Comparison of ENCODE assay signal across 2 cellular contexts in the genomic region with DNA sequence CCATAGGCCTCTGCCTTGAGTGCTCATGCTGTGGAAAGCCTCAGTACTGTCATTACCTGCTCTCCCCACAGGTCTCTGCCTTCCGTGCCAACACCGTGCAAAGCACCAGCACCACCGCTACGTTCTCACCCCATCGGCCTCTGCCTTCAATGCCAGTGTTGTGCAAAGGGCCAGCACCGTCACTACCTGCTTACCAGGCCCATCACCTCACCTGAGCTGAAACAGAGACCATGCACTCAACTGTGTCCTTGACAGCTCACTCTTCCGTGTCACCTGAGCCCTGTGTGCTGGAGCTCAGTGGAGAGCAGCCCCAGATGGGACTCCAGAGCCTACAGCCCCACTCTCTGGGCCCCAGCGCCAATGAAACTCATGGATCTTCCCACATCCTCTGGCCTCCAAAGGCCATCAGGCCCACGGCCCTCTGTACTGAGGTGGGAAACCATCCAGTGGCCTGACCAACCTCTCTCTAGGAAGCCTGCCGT.
TF ChIP-seq lines count a peak whose summit lies in the region.

No MANE protein-coding gene starts in this region.

TF ChIP-seq in HepG2, 621 proteins besides CTCF, POLR2A, EP300 and RAD21:
- TF ChIP-seq AGO2 (optimal IDR thresholded peaks at IDR 0.05; ENCODE audit: low read depth, low read length) (peak; percentile 23), ZNF180 (CRISPR knock-in tag; IDR thresholded peaks at IDR 0.05; ENCODE audit: borderline replicate concordance, low read depth) (no peak), FOXO1 (CRISPR knock-in tag; IDR thresholded peaks at IDR 0.05) (no peak), ZNF547 (CRISPR knock-in tag; IDR thresholded peaks at IDR 0.05) (no peak), HNRNPL (IDR thresholded peaks at IDR 0.05; ENCODE audit: low read depth, low read length) (no peak), RBM22 (optimal IDR thresholded peaks at IDR 0.05; ENCODE audit: low read length) (peak; percentile 17), SYNCRIP (IDR thresholded peaks at IDR 0.05; ENCODE audit: insufficient read depth, low read depth, low read length) (no peak)

TF ChIP-seq in GM23338, 12 proteins besides CTCF, POLR2A, EP300 and RAD21 (continued from another document):
- TF ChIP-seq CREB1 (CRISPR knock-in tag; IDR thresholded peaks at IDR 0.05; ENCODE audit: low read depth) (no peak), NANOG (IDR thresholded peaks at IDR 0.05; ENCODE audit: borderline replicate concordance) (no peak)
- TF ChIP-seq, protein P1, sequence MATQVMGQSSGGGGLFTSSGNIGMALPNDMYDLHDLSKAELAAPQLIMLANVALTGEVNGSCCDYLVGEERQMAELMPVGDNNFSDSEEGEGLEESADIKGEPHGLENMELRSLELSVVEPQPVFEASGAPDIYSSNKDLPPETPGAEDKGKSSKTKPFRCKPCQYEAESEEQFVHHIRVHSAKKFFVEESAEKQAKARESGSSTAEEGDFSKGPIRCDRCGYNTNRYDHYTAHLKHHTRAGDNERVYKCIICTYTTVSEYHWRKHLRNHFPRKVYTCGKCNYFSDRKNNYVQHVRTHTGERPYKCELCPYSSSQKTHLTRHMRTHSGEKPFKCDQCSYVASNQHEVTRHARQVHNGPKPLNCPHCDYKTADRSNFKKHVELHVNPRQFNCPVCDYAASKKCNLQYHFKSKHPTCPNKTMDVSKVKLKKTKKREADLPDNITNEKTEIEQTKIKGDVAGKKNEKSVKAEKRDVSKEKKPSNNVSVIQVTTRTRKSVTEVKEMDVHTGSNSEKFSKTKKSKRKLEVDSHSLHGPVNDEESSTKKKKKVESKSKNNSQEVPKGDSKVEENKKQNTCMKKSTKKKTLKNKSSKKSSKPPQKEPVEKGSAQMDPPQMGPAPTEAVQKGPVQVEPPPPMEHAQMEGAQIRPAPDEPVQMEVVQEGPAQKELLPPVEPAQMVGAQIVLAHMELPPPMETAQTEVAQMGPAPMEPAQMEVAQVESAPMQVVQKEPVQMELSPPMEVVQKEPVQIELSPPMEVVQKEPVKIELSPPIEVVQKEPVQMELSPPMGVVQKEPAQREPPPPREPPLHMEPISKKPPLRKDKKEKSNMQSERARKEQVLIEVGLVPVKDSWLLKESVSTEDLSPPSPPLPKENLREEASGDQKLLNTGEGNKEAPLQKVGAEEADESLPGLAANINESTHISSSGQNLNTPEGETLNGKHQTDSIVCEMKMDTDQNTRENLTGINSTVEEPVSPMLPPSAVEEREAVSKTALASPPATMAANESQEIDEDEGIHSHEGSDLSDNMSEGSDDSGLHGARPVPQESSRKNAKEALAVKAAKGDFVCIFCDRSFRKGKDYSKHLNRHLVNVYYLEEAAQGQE (IDR thresholded peaks at IDR 0.05; ENCODE audit: unreplicated experiment): no peak
TF ChIP-seq in GM23338: peak in this region for 0.
